In the genomic region with DNA sequence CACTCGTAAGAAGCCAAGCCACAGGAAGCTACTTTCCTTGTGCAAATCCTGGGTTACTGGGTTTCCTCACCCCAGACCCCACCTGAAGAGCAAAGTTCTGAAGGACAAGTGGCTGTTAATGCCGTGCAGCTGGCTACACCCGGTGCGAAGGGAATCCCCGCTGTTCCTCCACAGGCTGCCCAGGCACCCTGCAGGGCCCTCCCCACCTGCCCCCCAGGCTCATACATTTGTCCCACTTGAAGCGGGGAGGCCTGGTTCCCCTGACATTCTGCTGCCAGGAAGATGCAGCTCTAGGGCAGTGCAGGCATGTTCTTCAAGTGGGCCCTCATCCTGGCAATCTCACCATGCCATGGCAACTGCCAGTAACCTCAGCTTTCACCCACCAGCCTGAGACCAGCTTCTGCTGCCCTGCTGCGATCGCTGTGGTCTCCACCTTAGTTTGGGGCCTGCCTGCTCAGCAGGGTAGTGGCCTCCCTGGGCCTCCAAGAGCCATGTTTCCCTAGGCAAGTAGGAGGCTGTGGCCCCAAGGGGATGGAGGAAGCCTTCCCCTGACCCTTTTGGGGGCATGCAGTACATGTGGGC, we compare ENCODE assay signal across 16 cellular contexts.
DNase-seq lines count a peak whose midpoint lies in the region; ATAC-seq and TF ChIP-seq lines count a peak whose summit lies in the region.
"Had no signal": no experiment of that assay in that cellular context is flagged by ENCODE, and none has a peak within 500 bp of the region (broad histone marks: within the 10 kb centered on the region; RNA-seq: fewer than 3 reads in every experiment).

No MANE protein-coding gene starts in this region.

- H3K9me3 Mint-ChIP-seq in activated T-cell treated with anti-CD3 and anti-CD28 coated beads, Interleukin-2, amount 50 U/mL, for 24 hours = no peaks in the 10 kb centered on the region
- H3K9me3 Mint-ChIP-seq in activated T-cell treated with anti-CD3 and anti-CD28 coated beads, Interleukin-2, amount 50 U/mL, for 72 hours = peaks cover 0 to 4% of the 10 kb centered on the region in 2 donors
- H3K9me3 Mint-ChIP-seq in neural progenitor cell (no peaks in the 10 kb centered on the region), CD14-positive monocyte (peaks cover 18 to 32% (median 28%) of the 10 kb centered on the region in 7 donors)
- H3K9me3 Mint-ChIP-seq: CD4-positive, alpha-beta memory T cell; GM23338 had no signal

- no peaks in the 10 kb centered on the region for H3K36me3 ChIP-seq in neural progenitor cell

- no peaks in the 10 kb centered on the region for H3K4me1 ChIP-seq in neural progenitor cell
- H3K4me1 ChIP-seq: A549 had no signal

- H3K36me3 Mint-ChIP-seq in activated T-cell treated with anti-CD3 and anti-CD28 coated beads, Interleukin-2, amount 50 U/mL, for 24 hours (ENCODE audit: low read depth) = no peaks in the 10 kb centered on the region
- H3K36me3 Mint-ChIP-seq in activated T-cell treated with anti-CD3 and anti-CD28 coated beads, Interleukin-2, amount 50 U/mL, for 72 hours (ENCODE audit: insufficient read depth in 2 of 2) = peaks cover 3 to 8% of the 10 kb centered on the region in 2 donors
- H3K36me3 Mint-ChIP-seq in neural progenitor cell (no peaks in the 10 kb centered on the region), CD14-positive monocyte (peaks cover 0 to 5% of the 10 kb centered on the region in 2 donors)
- H3K36me3 Mint-ChIP-seq: CD4-positive, alpha-beta memory T cell had no signal

- no peaks in the 10 kb centered on the region for H3K27me3 ChIP-seq in neural progenitor cell

- peaks cover 23% of the 10 kb centered on the region for H3K4me1 Mint-ChIP-seq in activated T-cell treated with anti-CD3 and anti-CD28 coated beads, Interleukin-2, amount 50 U/mL, for 24 hours (ENCODE audit: low read depth)
- peaks cover 13% of the 10 kb centered on the region for H3K4me1 Mint-ChIP-seq in activated T-cell treated with anti-CD3 and anti-CD28 coated beads, Interleukin-2, amount 50 U/mL, for 72 hours (ENCODE audit: low read depth)
- H3K4me1 Mint-ChIP-seq in neural progenitor cell (peaks cover 25% of the 10 kb centered on the region), CD14-positive monocyte (peaks cover 10% of the 10 kb centered on the region)

- H3K4me3 Mint-ChIP-seq in activated T-cell treated with anti-CD3 and anti-CD28 coated beads, Interleukin-2, amount 50 U/mL, for 24 hours = no peak overlapping the region
- H3K4me3 Mint-ChIP-seq in activated T-cell treated with anti-CD3 and anti-CD28 coated beads, Interleukin-2, amount 50 U/mL, for 72 hours = no peak overlapping the region
- H3K4me3 Mint-ChIP-seq in neural progenitor cell (no peak overlapping the region), CD14-positive monocyte (no peak overlapping the region)
- H3K4me3 Mint-ChIP-seq: CD4-positive, alpha-beta memory T cell; GM23338 had no signal

- ATAC-seq in activated T-cell treated with anti-CD3 and anti-CD28 coated beads, Interleukin-2, amount 50 U/mL, for 72 hours (replicated peaks in 1 of 2) = no peak
- ATAC-seq in GM18520 (IDR thresholded peaks at IDR 0.05; ENCODE audit: unreplicated experiment) = no peak
- ATAC-seq in GM18868 (IDR thresholded peaks at IDR 0.05; ENCODE audit: unreplicated experiment) = no peak
- ATAC-seq: A549, GM12878 had no signal

- no peak for TF ChIP-seq CTCF in neural progenitor cell (IDR thresholded peaks at IDR 0.05)
- no peak for TF ChIP-seq CTCF in CD14-positive monocyte (IDR thresholded peaks at IDR 0.05)

- no peaks in the 10 kb centered on the region for H4K20me1 ChIP-seq in neural progenitor cell (ENCODE audit: low read depth)

- no peak overlapping the region for H3K9ac ChIP-seq in neural progenitor cell

- H3K9me3 ChIP-seq in neural progenitor cell (ENCODE audit: low read depth) = no peaks in the 10 kb centered on the region
- H3K9me3 ChIP-seq: A549 had no signal

- no peaks in the 10 kb centered on the region for H3F3A ChIP-seq in neural progenitor cell (ENCODE audit: low read depth)

- no peaks in the 10 kb centered on the region for H3K79me2 ChIP-seq in neural progenitor cell (ENCODE audit: low read depth)

- peaks cover 6% of the 10 kb centered on the region for H3K27me3 Mint-ChIP-seq in activated T-cell treated with anti-CD3 and anti-CD28 coated beads, Interleukin-2, amount 50 U/mL, for 24 hours
- H3K27me3 Mint-ChIP-seq in activated T-cell treated with anti-CD3 and anti-CD28 coated beads, Interleukin-2, amount 50 U/mL, for 72 hours (ENCODE audit: low read depth) = no peaks in the 10 kb centered on the region
- H3K27me3 Mint-ChIP-seq in neural progenitor cell (ENCODE audit: insufficient read depth, low read depth) = peaks cover 11% of the 10 kb centered on the region
- no peaks in the 10 kb centered on the region for H3K27me3 Mint-ChIP-seq in CD14-positive monocyte (ENCODE audit: low read depth in 3 of 3)
- H3K27me3 Mint-ChIP-seq: CD4-positive, alpha-beta memory T cell had no signal

- peak; percentile 25 for DNase-seq in activated T-cell treated with anti-CD3 and anti-CD28 coated beads, Interleukin-2, amount 50 U/mL, for 24 hours
- no peak for DNase-seq in activated T-cell treated with anti-CD3 and anti-CD28 coated beads, Interleukin-2, amount 50 U/mL, for 72 hours
- peak; percentile 37 for DNase-seq in activated CD8-positive, alpha-beta memory T cell treated with anti-CD3 and anti-CD28 coated beads, Interleukin-2, amount 50 U/mL, for 48 hours
- no peak for DNase-seq in neural progenitor cell (ENCODE audit: low spot score)
- DNase-seq in CD14-positive monocyte (ENCODE audit: low spot score) = no peak
- DNase-seq in NCI-H510A (lab: John Stamatoyannopoulos, UW) = no peak
- DNase-seq: CD4-positive, alpha-beta memory T cell; DMS79; Kasumi-1; NCI-H2081; NCI-H446 had no signal

- H2AFZ ChIP-seq in neural progenitor cell (replicated peaks) = no peak overlapping the region
- H2AFZ ChIP-seq: GM23338 had no signal

- H3K27ac Mint-ChIP-seq in activated T-cell treated with anti-CD3 and anti-CD28 coated beads, Interleukin-2, amount 50 U/mL, for 24 hours = no peak overlapping the region
- no peak overlapping the region for H3K27ac Mint-ChIP-seq in activated T-cell treated with anti-CD3 and anti-CD28 coated beads, Interleukin-2, amount 50 U/mL, for 72 hours
- H3K27ac Mint-ChIP-seq in neural progenitor cell = peak overlapping the region; percentile 66
- H3K27ac Mint-ChIP-seq in CD14-positive monocyte = no peak overlapping the region
- H3K27ac Mint-ChIP-seq: CD4-positive, alpha-beta memory T cell; GM23338 had no signal

- no peak overlapping the region for H3K4me2 ChIP-seq in neural progenitor cell
- H3K4me2 ChIP-seq: A549, GM23338 had no signal

- intact Hi-C loops in CD14-positive monocyte (cut with micrococcal nuclease) = no loop called here

- H3K27ac ChIP-seq in neural progenitor cell = no peak overlapping the region
- H3K27ac ChIP-seq: A549 had no signal

- H3K4me3 ChIP-seq in neural progenitor cell = no peak overlapping the region
- H3K4me3 ChIP-seq: A549, GM12878, GM23338 had no signal

Comparison
In these comparisons a context has a peak if more than half of its experiments do, and no peak if none do; other contexts are left out.
1. DNase-seq: peak in activated T-cell treated with anti-CD3 and anti-CD28 coated beads, Interleukin-2, amount 50 U/mL, for 24 hours (single experiment) and activated CD8-positive, alpha-beta memory T cell treated with anti-CD3 and anti-CD28 coated beads, Interleukin-2, amount 50 U/mL, for 48 hours (single experiment); none in activated T-cell treated with anti-CD3 and anti-CD28 coated beads, Interleukin-2, amount 50 U/mL, for 72 hours (0 of 2), neural progenitor cell (single experiment), CD14-positive monocyte (single experiment) and NCI-H510A (single experiment).